ENCODE assay signal across 8 cellular contexts in genomic region chr6:27553123-27553904, GRCh38.
DNase-seq lines count a peak whose midpoint lies in the region; ATAC-seq and TF ChIP-seq lines count a peak whose summit lies in the region.

No MANE protein-coding gene starts in this region.

- TF ChIP-seq CTCF in cardiac muscle cell (IDR thresholded peaks at IDR 0.05; ENCODE audit: low read depth, low read length) = no peak

- ATAC-seq in right cardiac atrium = no peak

- peak overlapping the region; percentile 47 for H3K4me3 Mint-ChIP-seq in activated T-cell treated with anti-CD3 and anti-CD28 coated beads, Interleukin-2, amount 50 U/mL, for 24 hours

- H3K27me3 ChIP-seq in cardiac muscle cell = peaks cover 16% of the 10 kb centered on the region
- peaks cover 8% of the 10 kb centered on the region for H3K27me3 ChIP-seq in right cardiac atrium (ENCODE audit: control insufficient read depth, insufficient read depth)

- H3K9me3 ChIP-seq in cardiac muscle cell (ENCODE audit: low read depth) (no peaks in the 10 kb centered on the region), right cardiac atrium (ENCODE audit: control insufficient read depth, low read length) (no peaks in the 10 kb centered on the region)

- H3K36me3 Mint-ChIP-seq in activated T-cell treated with anti-CD3 and anti-CD28 coated beads, Interleukin-2, amount 50 U/mL, for 24 hours (ENCODE audit: low read depth) = no peaks in the 10 kb centered on the region

- DNase-seq in cardiac muscle cell (ENCODE audit: low read depth in 1 of 2, low spot score in 1 of 2) (peak in 1 of 2 donors; percentile 31), cardiac septum (ENCODE audit: low spot score) (no peak), LHCN-M2 (ENCODE audit: low read depth) (peak; percentile 72), kidney tubule cell (ENCODE audit: low spot score) (peak; percentile 85), right cardiac atrium (no peak), DMS114 treated with DMSO at 0.1 percent for 48 hours (lab: John Stamatoyannopoulos, UW; ENCODE audit: unreplicated experiment) (no peak), GDM1 (lab: John Stamatoyannopoulos, UW) (no peak)
- peak; percentile 51 for DNase-seq in activated T-cell treated with anti-CD3 and anti-CD28 coated beads, Interleukin-2, amount 50 U/mL, for 24 hours

- peaks cover 16% of the 10 kb centered on the region for H3K4me1 Mint-ChIP-seq in activated T-cell treated with anti-CD3 and anti-CD28 coated beads, Interleukin-2, amount 50 U/mL, for 24 hours (ENCODE audit: low read depth)

- H3K27ac ChIP-seq in cardiac muscle cell (no peak overlapping the region), right cardiac atrium (ENCODE audit: low read length) (no peak overlapping the region)

- peaks cover 90% of the 10 kb centered on the region for H3K27me3 Mint-ChIP-seq in activated T-cell treated with anti-CD3 and anti-CD28 coated beads, Interleukin-2, amount 50 U/mL, for 24 hours

- H3K4me3 ChIP-seq in cardiac muscle cell (peak overlapping the region; percentile 10), right cardiac atrium (ENCODE audit: low read length) (no peak overlapping the region)

- peaks cover 16% of the 10 kb centered on the region for H3K9me3 Mint-ChIP-seq in activated T-cell treated with anti-CD3 and anti-CD28 coated beads, Interleukin-2, amount 50 U/mL, for 24 hours

- 9% methylated on average over 23 of the region's 23 CpGs for WGBS in right cardiac atrium

- intact Hi-C loops in cardiac septum (cut with DNase I) (no loop called here), right cardiac atrium (cut with DNase I) (no loop called here)

- peak overlapping the region; percentile 94 for H3K27ac Mint-ChIP-seq in activated T-cell treated with anti-CD3 and anti-CD28 coated beads, Interleukin-2, amount 50 U/mL, for 24 hours

- H3K4me1 ChIP-seq in cardiac muscle cell (ENCODE audit: low read depth) (peaks cover under 1% of the 10 kb centered on the region), right cardiac atrium (ENCODE audit: control insufficient read depth, insufficient read depth, low read length) (no peaks in the 10 kb centered on the region)

- H3K36me3 ChIP-seq in cardiac muscle cell = no peaks in the 10 kb centered on the region

Comparison
In these comparisons a context has a peak if more than half of its experiments do, and no peak if none do; other contexts are left out.
1. DNase-seq: peak in LHCN-M2 (single experiment), activated T-cell treated with anti-CD3 and anti-CD28 coated beads, Interleukin-2, amount 50 U/mL, for 24 hours (single experiment) and kidney tubule cell (single experiment); none in cardiac septum (single experiment), right cardiac atrium (0 of 3), DMS114 treated with DMSO at 0.1 percent for 48 hours (single experiment) and GDM1 (single experiment).